In the genomic region with DNA sequence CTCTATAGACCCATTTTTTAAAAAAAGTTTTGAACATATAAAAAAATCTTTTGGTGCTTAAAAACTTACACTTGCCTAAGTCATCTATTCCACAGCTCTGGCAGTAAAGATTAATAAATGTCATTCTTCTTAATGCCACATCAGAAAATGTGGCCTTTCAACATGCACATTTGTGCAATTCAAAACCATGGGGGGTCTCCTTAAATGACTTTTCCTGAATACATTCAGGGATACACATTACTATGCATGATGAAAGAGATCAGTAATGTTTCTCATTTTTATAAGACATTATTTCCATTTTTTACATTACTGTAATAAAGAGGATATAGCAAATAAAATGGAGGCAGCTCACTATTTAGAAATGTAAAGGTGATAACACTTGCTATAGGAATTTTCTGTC, we compare ENCODE assay signal across 5 cellular contexts.
"Had no signal": no experiment of that assay in that cellular context is flagged by ENCODE, and none has a peak within 500 bp of the region (broad histone marks: within the 10 kb centered on the region; RNA-seq: fewer than 3 reads in every experiment).

No MANE protein-coding gene starts in this region.

- ATAC-seq: GM23338, K562 had no signal

- H3K27ac Mint-ChIP-seq: GM23338, H9 had no signal

- DNase-seq: H9, HCEC 1CT, IMR-90 had no signal

- H3K4me3 ChIP-seq: GM23338, K562 had no signal

- H3K4me3 Mint-ChIP-seq: GM23338, H9 had no signal

- H3K4me1 Mint-ChIP-seq: GM23338 had no signal
